ENCODE assay signal across 8 cellular contexts in the genomic region with DNA sequence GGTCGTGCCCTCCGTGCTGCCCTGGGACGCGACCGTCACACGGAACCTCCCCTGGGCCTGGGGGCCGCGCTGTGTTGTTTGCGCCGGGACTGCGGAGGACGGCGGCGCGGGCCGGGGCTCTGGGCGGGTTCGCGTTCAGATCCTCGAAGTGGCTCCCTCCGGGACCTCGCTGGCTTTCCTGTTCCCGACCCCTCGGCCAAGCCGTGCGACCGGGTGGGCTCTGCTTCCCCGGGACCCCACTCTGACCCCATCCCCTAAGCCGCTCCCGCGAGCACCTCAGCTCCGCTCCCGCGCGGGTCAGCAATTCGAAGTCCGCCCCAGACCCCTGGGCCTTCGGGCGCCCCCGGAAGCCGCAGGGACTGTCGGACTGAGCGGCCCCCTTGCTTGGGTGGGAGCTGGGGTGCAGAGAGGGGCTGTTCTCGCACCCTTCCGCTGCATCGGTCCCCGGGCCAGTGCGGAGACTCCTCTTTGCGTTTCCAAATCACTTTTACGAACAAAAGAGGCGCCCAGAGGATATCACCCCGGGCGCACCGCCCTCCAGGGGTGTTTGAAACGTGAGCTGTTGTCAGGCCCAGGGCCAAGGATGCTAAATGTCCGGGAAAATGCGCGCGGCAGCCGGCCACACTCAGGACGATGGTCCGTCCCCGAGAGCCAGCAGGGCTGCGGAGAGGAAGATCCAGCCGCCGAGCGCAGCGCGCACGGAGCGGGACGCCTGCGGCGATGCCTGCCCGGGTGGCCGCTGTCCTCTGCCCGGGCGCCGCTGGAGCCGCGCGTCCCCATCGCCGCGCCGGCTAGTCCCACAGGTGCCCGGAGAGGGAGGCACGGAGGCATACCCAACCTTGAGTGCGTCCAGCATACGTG.
DNase-seq lines count a peak whose midpoint lies in the region; ATAC-seq and TF ChIP-seq lines count a peak whose summit lies in the region.

No MANE protein-coding gene starts in this region.

- no peaks in the 10 kb centered on the region for H3K9me3 Mint-ChIP-seq in natural killer cell treated with Interleukin-12 subunit alpha and Interleukin-12 subunit beta and Interleukin-15 and Interleukin-18, amount 100 ng/mL, for 72 hours
- H3K9me3 Mint-ChIP-seq in natural killer cell (no peaks in the 10 kb centered on the region), endothelial cell (ENCODE audit: unreplicated experiment) (no peaks in the 10 kb centered on the region)

- peaks cover 30 to 50% of the 10 kb centered on the region in 2 donors for H3K27me3 Mint-ChIP-seq in natural killer cell treated with Interleukin-12 subunit alpha and Interleukin-12 subunit beta and Interleukin-15 and Interleukin-18, amount 100 ng/mL, for 72 hours
- peaks cover 30 to 33% of the 10 kb centered on the region in 2 donors for H3K27me3 Mint-ChIP-seq in natural killer cell (ENCODE audit: low read depth in 2 of 2)
- H3K27me3 Mint-ChIP-seq in endothelial cell (ENCODE audit: unreplicated experiment) = peaks cover 11% of the 10 kb centered on the region

- no peak overlapping the region for H3K27ac Mint-ChIP-seq in natural killer cell treated with Interleukin-12 subunit alpha and Interleukin-12 subunit beta and Interleukin-15 and Interleukin-18, amount 100 ng/mL, for 72 hours
- H3K27ac Mint-ChIP-seq in natural killer cell = no peak overlapping the region
- no peak overlapping the region for H3K27ac Mint-ChIP-seq in endothelial cell (ENCODE audit: unreplicated experiment)

- no peaks in the 10 kb centered on the region for H3K36me3 Mint-ChIP-seq in natural killer cell treated with Interleukin-12 subunit alpha and Interleukin-12 subunit beta and Interleukin-15 and Interleukin-18, amount 100 ng/mL, for 72 hours
- H3K36me3 Mint-ChIP-seq in natural killer cell (no peaks in the 10 kb centered on the region), endothelial cell (ENCODE audit: low read depth, unreplicated experiment) (peaks cover 3% of the 10 kb centered on the region)

- ATAC-seq in natural killer cell treated with Interleukin-12 subunit alpha and Interleukin-12 subunit beta and Interleukin-15 and Interleukin-18, amount 100 ng/mL, for 72 hours = peak; percentile 11 to 51
- ATAC-seq in natural killer cell = no peak
- ATAC-seq in HG03045 (IDR thresholded peaks at IDR 0.05; ENCODE audit: unreplicated experiment) = no peak
- ATAC-seq in GM21529 (IDR thresholded peaks at IDR 0.05; ENCODE audit: unreplicated experiment) = no peak

- CTCF ChIA-PET in GM10248 (lab: Yijun Ruan, JAX) = interaction anchor here (2.1 kb wide), 1 partner anchor 10 kb away, joined by 7 read pairs; no protein-coding TSS in a partner anchor

- POLR2A ChIA-PET in GM10248 (lab: Yijun Ruan, JAX) = no interaction called here

- no peak overlapping the region for H3K4me3 Mint-ChIP-seq in natural killer cell treated with Interleukin-12 subunit alpha and Interleukin-12 subunit beta and Interleukin-15 and Interleukin-18, amount 100 ng/mL, for 72 hours
- H3K4me3 Mint-ChIP-seq in natural killer cell (no peak overlapping the region), endothelial cell (ENCODE audit: unreplicated experiment) (peak overlapping the region; percentile 56)

- DNase-seq in natural killer cell treated with Interleukin-12 subunit alpha and Interleukin-12 subunit beta and Interleukin-15 and Interleukin-18, amount 100 ng/mL, for 72 hours (ENCODE audit: low spot score) = no peak
- DNase-seq in natural killer cell = no peak
- DNase-seq in endothelial cell (ENCODE audit: low spot score) = peak; percentile 59
- DNase-seq in midbrain (lab: John Stamatoyannopoulos, UW) = peak; percentile 8
- no peak for DNase-seq in MV-4-11 (lab: John Stamatoyannopoulos, UW)
- DNase-seq in GM10248 (ENCODE audit: extremely low spot score) = no peak

- TF ChIP-seq CTCF in natural killer cell (IDR thresholded peaks at IDR 0.05) (no peak), endothelial cell (IDR thresholded peaks at IDR 0.05; ENCODE audit: unreplicated experiment) (no peak), GM10248 (IDR thresholded peaks at IDR 0.05; ENCODE audit: control extremely low read depth, extremely low read depth, low read depth, missing control alignments) (no peak)

- intact Hi-C loops in natural killer cell (cut with micrococcal nuclease) = no loop called here

- H3K4me1 Mint-ChIP-seq in natural killer cell treated with Interleukin-12 subunit alpha and Interleukin-12 subunit beta and Interleukin-15 and Interleukin-18, amount 100 ng/mL, for 72 hours (ENCODE audit: low read depth in 2 of 2) = no peaks in the 10 kb centered on the region
- H3K4me1 Mint-ChIP-seq in natural killer cell (no peaks in the 10 kb centered on the region), endothelial cell (ENCODE audit: unreplicated experiment) (peaks cover 5% of the 10 kb centered on the region)

Comparison
In these comparisons a context has a peak if more than half of its experiments do, and no peak if none do; other contexts are left out.
1. ATAC-seq: peak in natural killer cell treated with Interleukin-12 subunit alpha and Interleukin-12 subunit beta and Interleukin-15 and Interleukin-18, amount 100 ng/mL, for 72 hours (2 of 2); none in natural killer cell (0 of 3), HG03045 (single experiment) and GM21529 (single experiment).
2. DNase-seq: peak in endothelial cell (single experiment) and midbrain (single experiment); none in natural killer cell treated with Interleukin-12 subunit alpha and Interleukin-12 subunit beta and Interleukin-15 and Interleukin-18, amount 100 ng/mL, for 72 hours (single experiment), natural killer cell (single experiment), MV-4-11 (single experiment) and GM10248 (single experiment).